ENCODE assay signal across 1 cellular context in the genomic region with DNA sequence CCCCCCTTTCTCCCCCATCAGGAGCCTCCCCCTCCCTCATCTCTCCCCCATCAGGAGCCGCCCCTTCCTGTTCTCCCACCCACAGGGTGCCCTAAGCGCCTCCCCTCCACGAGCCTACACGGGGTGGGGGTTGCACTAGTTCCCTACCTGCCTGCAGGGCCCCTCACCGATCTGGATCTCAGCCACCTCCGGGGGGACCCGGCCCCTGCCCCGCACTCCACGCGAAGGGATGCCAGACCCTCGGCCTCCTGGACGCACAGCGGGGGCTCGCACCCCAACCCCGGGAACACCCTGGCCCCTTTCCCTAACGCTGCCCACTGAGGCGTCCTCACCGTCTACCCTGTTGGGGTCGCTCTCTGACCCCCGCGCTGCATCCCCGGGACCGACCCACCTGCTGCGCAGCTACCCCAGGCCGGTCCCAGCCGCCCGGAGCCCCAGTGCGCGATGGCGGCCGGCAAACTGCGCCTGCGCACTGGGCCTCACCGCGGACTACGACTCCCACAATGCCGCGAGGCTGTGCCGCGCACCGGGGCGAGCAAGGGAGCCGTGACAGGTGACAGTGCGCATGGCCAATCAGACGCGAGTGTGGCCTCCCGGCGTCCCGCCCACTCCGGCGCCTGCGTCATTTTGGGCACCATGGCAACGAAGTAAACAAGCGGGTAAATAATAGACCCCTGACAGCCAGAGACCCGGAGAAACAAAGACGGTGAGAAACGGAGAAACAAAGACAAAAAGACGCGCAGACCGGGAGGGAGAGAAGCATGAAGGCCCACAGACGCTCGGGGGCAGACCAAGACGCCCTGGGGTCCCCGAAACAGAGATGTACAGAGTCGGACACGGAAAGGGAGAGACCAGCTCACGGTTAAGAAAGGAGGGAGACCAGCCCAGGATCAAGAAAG.
TF ChIP-seq lines count a peak whose summit lies in the region.

A gene with protein sequence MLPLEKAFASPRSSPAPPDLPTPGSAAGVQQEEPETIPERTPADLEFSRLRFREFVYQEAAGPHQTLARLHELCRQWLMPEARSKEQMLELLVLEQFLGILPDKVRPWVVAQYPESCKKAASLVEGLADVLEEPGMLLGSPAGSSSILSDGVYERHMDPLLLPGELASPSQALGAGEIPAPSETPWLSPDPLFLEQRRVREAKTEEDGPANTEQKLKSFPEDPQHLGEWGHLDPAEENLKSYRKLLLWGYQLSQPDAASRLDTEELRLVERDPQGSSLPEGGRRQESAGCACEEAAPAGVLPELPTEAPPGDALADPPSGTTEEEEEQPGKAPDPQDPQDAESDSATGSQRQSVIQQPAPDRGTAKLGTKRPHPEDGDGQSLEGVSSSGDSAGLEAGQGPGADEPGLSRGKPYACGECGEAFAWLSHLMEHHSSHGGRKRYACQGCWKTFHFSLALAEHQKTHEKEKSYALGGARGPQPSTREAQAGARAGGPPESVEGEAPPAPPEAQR (minus strand): TSS at position 449 of the 899 bp plus-strand sequence. CDS start 7,964 bp downstream, outside the sequence.

TF ChIP-seq in HEK293, 187 proteins besides CTCF, POLR2A, EP300 and RAD21 (continued from another document and continues in another):
- TF ChIP-seq, protein P1, sequence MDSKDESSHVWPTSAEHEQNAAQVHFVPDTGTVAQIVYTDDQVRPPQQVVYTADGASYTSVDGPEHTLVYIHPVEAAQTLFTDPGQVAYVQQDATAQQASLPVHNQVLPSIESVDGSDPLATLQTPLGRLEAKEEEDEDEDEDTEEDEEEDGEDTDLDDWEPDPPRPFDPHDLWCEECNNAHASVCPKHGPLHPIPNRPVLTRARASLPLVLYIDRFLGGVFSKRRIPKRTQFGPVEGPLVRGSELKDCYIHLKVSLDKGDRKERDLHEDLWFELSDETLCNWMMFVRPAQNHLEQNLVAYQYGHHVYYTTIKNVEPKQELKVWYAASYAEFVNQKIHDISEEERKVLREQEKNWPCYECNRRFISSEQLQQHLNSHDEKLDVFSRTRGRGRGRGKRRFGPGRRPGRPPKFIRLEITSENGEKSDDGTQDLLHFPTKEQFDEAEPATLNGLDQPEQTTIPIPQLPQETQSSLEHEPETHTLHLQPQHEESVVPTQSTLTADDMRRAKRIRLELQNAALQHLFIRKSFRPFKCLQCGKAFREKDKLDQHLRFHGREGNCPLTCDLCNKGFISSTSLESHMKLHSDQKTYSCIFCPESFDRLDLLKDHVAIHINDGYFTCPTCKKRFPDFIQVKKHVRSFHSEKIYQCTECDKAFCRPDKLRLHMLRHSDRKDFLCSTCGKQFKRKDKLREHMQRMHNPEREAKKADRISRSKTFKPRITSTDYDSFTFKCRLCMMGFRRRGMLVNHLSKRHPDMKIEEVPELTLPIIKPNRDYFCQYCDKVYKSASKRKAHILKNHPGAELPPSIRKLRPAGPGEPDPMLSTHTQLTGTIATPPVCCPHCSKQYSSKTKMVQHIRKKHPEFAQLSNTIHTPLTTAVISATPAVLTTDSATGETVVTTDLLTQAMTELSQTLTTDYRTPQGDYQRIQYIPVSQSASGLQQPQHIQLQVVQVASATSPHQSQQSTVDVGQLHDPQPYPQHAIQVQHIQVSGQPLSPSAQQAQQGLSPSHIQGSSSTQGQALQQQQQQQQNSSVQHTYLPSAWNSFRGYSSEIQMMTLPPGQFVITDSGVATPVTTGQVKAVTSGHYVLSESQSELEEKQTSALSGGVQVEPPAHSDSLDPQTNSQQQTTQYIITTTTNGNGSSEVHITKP (tag by site-specific recombination; IDR thresholded peaks at IDR 0.05), result peak; percentile 17
- TF ChIP-seq ZSCAN23 (tag by site-specific recombination; IDR thresholded peaks at IDR 0.05) (no peak), ZNF335 (tag by site-specific recombination; conservative IDR thresholded peaks at IDR 0.05) (peak; percentile 99), ZXDB (tag by site-specific recombination; IDR thresholded peaks at IDR 0.05) (peak; percentile 92), KLF1 (tag by site-specific recombination; IDR thresholded peaks at IDR 0.05) (0 out of 2 replicates have a peak, but pooled peaks have one; percentile 12), ZNF768 (tag by site-specific recombination; IDR thresholded peaks at IDR 0.05) (no peak; the same call in 1 of the 2 replicates), ZFHX2 (tag by site-specific recombination; conservative IDR thresholded peaks at IDR 0.05) (peak; percentile 85), ZBTB48 (tag by site-specific recombination; IDR thresholded peaks at IDR 0.05) (peak; percentile 52; the same call in 1 of the 2 replicates), HOXC10 (CRISPR knock-in tag; IDR thresholded peaks at IDR 0.05) (0 out of 2 replicates have a peak, but pooled peaks have one; percentile 32), OVOL3 (tag by site-specific recombination; IDR thresholded peaks at IDR 0.05) (peak; percentile 67; the same call in 1 of the 2 replicates), YY2 (tag by site-specific recombination; IDR thresholded peaks at IDR 0.05) (peak; percentile 82), ZNF561 (tag by site-specific recombination; IDR thresholded peaks at IDR 0.05; ENCODE audit: borderline replicate concordance) (peak; percentile 74; the same call in 1 of the 2 replicates), SCRT1 (tag by site-specific recombination; IDR thresholded peaks at IDR 0.05; ENCODE audit: borderline replicate concordance) (peak; percentile 89), ZNF701 (tag by site-specific recombination; IDR thresholded peaks at IDR 0.05) (no peak), ZNF324 (tag by site-specific recombination; IDR thresholded peaks at IDR 0.05) (peak; percentile 72), KLF9 (tag by site-specific recombination; IDR thresholded peaks at IDR 0.05; ENCODE audit: low read depth) (peak; percentile 43; the same call in 1 of the 2 replicates), ZNF416 (tag by site-specific recombination; IDR thresholded peaks at IDR 0.05) (no peak), SP2 (tag by site-specific recombination; IDR thresholded peaks at IDR 0.05) (peak; percentile 85), ZFP69B (tag by site-specific recombination; IDR thresholded peaks at IDR 0.05) (0 out of 2 replicates have a peak, but pooled peaks have one; percentile 24), ZBTB20 (tag by site-specific recombination; IDR thresholded peaks at IDR 0.05) (0 out of 2 replicates have a peak, but pooled peaks have one; percentile 23), ZNF623 (tag by site-specific recombination; IDR thresholded peaks at IDR 0.05) (no peak), KLF10 (tag by site-specific recombination; IDR thresholded peaks at IDR 0.05) (no peak), ZNF394 (tag by site-specific recombination; IDR thresholded peaks at IDR 0.05; ENCODE audit: borderline replicate concordance) (peak; percentile 43; the same call in 1 of the 2 replicates), SCRT2 (tag by site-specific recombination; IDR thresholded peaks at IDR 0.05) (peak; percentile 96), ZIC2 (tag by site-specific recombination; IDR thresholded peaks at IDR 0.05) (peak; percentile 92), GLIS2 (tag by site-specific recombination; IDR thresholded peaks at IDR 0.05) (peak; percentile 71), ZNF777 (tag by site-specific recombination; IDR thresholded peaks at IDR 0.05; ENCODE audit: borderline replicate concordance) (0 out of 2 replicates have a peak, but pooled peaks have one; percentile 45), SP7 (tag by site-specific recombination; IDR thresholded peaks at IDR 0.05) (peak; percentile 50)
- TF ChIP-seq, protein P2, sequence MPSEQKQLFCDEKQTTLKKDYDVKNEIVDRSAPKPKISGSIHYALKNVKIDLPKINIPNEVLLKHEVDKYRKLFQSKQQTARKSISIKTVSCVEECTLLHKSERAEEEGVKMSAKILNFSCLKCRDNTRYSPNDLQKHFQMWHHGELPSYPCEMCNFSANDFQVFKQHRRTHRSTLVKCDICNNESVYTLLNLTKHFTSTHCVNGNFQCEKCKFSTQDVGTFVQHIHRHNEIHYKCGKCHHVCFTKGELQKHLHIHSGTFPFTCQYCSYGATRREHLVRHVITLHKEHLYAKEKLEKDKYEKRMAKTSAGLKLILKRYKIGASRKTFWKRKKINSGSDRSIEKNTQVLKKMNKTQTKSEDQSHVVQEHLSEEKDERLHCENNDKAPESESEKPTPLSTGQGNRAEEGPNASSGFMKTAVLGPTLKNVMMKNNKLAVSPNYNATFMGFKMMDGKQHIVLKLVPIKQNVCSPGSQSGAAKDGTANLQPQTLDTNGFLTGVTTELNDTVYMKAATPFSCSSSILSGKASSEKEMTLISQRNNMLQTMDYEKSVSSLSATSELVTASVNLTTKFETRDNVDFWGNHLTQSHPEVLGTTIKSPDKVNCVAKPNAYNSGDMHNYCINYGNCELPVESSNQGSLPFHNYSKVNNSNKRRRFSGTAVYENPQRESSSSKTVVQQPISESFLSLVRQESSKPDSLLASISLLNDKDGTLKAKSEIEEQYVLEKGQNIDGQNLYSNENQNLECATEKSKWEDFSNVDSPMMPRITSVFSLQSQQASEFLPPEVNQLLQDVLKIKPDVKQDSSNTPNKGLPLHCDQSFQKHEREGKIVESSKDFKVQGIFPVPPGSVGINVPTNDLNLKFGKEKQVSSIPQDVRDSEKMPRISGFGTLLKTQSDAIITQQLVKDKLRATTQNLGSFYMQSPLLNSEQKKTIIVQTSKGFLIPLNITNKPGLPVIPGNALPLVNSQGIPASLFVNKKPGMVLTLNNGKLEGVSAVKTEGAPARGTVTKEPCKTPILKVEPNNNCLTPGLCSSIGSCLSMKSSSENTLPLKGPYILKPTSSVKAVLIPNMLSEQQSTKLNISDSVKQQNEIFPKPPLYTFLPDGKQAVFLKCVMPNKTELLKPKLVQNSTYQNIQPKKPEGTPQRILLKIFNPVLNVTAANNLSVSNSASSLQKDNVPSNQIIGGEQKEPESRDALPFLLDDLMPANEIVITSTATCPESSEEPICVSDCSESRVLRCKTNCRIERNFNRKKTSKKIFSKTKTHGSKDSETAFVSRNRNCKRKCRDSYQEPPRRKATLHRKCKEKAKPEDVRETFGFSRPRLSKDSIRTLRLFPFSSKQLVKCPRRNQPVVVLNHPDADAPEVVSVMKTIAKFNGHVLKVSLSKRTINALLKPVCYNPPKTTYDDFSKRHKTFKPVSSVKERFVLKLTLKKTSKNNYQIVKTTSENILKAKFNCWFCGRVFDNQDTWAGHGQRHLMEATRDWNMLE (tag by site-specific recombination; conservative IDR thresholded peaks at IDR 0.05; ENCODE audit: low read depth), result peak; percentile 23; the same call in 1 of the 2 replicates
- TF ChIP-seq, protein P3, sequence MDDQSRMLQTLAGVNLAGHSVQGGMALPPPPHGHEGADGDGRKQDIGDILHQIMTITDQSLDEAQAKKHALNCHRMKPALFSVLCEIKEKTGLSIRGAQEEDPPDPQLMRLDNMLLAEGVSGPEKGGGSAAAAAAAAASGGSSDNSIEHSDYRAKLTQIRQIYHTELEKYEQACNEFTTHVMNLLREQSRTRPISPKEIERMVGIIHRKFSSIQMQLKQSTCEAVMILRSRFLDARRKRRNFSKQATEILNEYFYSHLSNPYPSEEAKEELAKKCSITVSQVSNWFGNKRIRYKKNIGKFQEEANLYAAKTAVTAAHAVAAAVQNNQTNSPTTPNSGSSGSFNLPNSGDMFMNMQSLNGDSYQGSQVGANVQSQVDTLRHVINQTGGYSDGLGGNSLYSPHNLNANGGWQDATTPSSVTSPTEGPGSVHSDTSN (CRISPR knock-in tag; IDR thresholded peaks at IDR 0.05), result peak; percentile 91; the same call in 1 of the 2 replicates
- TF ChIP-seq, protein P4, sequence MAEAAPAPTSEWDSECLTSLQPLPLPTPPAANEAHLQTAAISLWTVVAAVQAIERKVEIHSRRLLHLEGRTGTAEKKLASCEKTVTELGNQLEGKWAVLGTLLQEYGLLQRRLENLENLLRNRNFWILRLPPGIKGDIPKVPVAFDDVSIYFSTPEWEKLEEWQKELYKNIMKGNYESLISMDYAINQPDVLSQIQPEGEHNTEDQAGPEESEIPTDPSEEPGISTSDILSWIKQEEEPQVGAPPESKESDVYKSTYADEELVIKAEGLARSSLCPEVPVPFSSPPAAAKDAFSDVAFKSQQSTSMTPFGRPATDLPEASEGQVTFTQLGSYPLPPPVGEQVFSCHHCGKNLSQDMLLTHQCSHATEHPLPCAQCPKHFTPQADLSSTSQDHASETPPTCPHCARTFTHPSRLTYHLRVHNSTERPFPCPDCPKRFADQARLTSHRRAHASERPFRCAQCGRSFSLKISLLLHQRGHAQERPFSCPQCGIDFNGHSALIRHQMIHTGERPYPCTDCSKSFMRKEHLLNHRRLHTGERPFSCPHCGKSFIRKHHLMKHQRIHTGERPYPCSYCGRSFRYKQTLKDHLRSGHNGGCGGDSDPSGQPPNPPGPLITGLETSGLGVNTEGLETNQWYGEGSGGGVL (tag by site-specific recombination; IDR thresholded peaks at IDR 0.05), result peak; percentile 43; the same call in 1 of the 2 replicates
- TF ChIP-seq, protein P5, sequence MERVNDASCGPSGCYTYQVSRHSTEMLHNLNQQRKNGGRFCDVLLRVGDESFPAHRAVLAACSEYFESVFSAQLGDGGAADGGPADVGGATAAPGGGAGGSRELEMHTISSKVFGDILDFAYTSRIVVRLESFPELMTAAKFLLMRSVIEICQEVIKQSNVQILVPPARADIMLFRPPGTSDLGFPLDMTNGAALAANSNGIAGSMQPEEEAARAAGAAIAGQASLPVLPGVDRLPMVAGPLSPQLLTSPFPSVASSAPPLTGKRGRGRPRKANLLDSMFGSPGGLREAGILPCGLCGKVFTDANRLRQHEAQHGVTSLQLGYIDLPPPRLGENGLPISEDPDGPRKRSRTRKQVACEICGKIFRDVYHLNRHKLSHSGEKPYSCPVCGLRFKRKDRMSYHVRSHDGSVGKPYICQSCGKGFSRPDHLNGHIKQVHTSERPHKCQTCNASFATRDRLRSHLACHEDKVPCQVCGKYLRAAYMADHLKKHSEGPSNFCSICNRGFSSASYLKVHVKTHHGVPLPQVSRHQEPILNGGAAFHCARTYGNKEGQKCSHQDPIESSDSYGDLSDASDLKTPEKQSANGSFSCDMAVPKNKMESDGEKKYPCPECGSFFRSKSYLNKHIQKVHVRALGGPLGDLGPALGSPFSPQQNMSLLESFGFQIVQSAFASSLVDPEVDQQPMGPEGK (tag by site-specific recombination; IDR thresholded peaks at IDR 0.05), result peak; percentile 75
- TF ChIP-seq, protein P6, sequence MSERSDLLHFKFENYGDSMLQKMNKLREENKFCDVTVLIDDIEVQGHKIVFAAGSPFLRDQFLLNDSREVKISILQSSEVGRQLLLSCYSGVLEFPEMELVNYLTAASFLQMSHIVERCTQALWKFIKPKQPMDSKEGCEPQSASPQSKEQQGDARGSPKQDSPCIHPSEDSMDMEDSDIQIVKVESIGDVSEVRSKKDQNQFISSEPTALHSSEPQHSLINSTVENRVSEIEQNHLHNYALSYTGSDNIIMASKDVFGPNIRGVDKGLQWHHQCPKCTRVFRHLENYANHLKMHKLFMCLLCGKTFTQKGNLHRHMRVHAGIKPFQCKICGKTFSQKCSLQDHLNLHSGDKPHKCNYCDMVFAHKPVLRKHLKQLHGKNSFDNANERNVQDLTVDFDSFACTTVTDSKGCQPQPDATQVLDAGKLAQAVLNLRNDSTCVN (tag by site-specific recombination; optimal IDR thresholded peaks at IDR 0.05), result peak; percentile 98
- TF ChIP-seq, protein P7, sequence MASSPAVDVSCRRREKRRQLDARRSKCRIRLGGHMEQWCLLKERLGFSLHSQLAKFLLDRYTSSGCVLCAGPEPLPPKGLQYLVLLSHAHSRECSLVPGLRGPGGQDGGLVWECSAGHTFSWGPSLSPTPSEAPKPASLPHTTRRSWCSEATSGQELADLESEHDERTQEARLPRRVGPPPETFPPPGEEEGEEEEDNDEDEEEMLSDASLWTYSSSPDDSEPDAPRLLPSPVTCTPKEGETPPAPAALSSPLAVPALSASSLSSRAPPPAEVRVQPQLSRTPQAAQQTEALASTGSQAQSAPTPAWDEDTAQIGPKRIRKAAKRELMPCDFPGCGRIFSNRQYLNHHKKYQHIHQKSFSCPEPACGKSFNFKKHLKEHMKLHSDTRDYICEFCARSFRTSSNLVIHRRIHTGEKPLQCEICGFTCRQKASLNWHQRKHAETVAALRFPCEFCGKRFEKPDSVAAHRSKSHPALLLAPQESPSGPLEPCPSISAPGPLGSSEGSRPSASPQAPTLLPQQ (tag by site-specific recombination; IDR thresholded peaks at IDR 0.05), result peak; percentile 79
